12 cellular contexts compared by ENCODE assay signal in genomic region chr6:20367716-20368485, GRCh38. TPM values are rescaled to one million over a fixed set of nuclear protein-coding genes. Genes with fewer than 3 reads are reported as not detected.
A peak's percentile ranks its signal among the peaks of the same experiment; 100 is the strongest.
DNase-seq lines count a peak whose midpoint lies in the region; ATAC-seq and TF ChIP-seq lines count a peak whose summit lies in the region.
"Had no signal": no experiment of that assay in that cellular context is flagged by ENCODE, and none has a peak within 500 bp of the region (broad histone marks: within the 10 kb centered on the region; RNA-seq: fewer than 3 reads in every experiment).

No MANE protein-coding gene starts in this region.

- TF ChIP-seq POLR2A in spleen (IDR thresholded peaks at IDR 0.05) = no peak

- intact Hi-C loops in spleen (cut with DNase I; ENCODE audit: low total_unique reads) = no loop called here

- H3K27ac ChIP-seq in esophagus (ENCODE audit: low read depth in 2 of 2, low read length in 1 of 2) (peak overlapping the region; percentile 42 to 77), spleen (peak overlapping the region in 7 of 8 donors; percentile 8 to 79 (median 44))
- H3K27ac ChIP-seq: tibial nerve had no signal

- H3K9me3 Mint-ChIP-seq in activated T-cell treated with anti-CD3 and anti-CD28 coated beads, Interleukin-2, amount 50 U/mL, for 24 hours = no peaks in the 10 kb centered on the region
- H3K9me3 Mint-ChIP-seq in activated CD4-positive, alpha-beta memory T cell treated with anti-CD3 and anti-CD28 coated beads, Interleukin-2, amount 10 ng/mL, durations not matched to agents 7 days and 5 days = peaks cover 7% of the 10 kb centered on the region

- H3K27me3 Mint-ChIP-seq in activated T-cell treated with anti-CD3 and anti-CD28 coated beads, Interleukin-2, amount 50 U/mL, for 24 hours = no peaks in the 10 kb centered on the region
- H3K27me3 Mint-ChIP-seq in activated CD4-positive, alpha-beta memory T cell treated with anti-CD3 and anti-CD28 coated beads, Interleukin-2, amount 10 ng/mL, durations not matched to agents 7 days and 5 days = no peaks in the 10 kb centered on the region

- H3K36me3 ChIP-seq in esophagus (ENCODE audit: control insufficient read depth in 2 of 2, insufficient read depth in 2 of 2, low read length in 1 of 2) (no peaks in the 10 kb centered on the region), spleen (no peaks in the 10 kb centered on the region)
- H3K36me3 ChIP-seq: tibial nerve had no signal

- no peak for DNase-seq in activated T-cell treated with anti-CD3 and anti-CD28 coated beads, Interleukin-2, amount 50 U/mL, for 24 hours
- no peak for DNase-seq in activated T-cell treated with anti-CD3 and anti-CD28 coated beads, Interleukin-2, amount 50 U/mL, for 1 hour
- no peak for DNase-seq in activated CD4-positive, alpha-beta memory T cell treated with anti-CD3 and anti-CD28 coated beads, Interleukin-2, amount 10 ng/mL, durations not matched to agents 7 days and 5 days
- DNase-seq in spleen = no peak
- DNase-seq in NCI-H1930 (lab: John Stamatoyannopoulos, UW) = no peak
- DNase-seq: GDM1, NCI-H187, occipital lobe had no signal

- peak overlapping the region; percentile 78 for H3K27ac Mint-ChIP-seq in activated T-cell treated with anti-CD3 and anti-CD28 coated beads, Interleukin-2, amount 50 U/mL, for 24 hours
- peak overlapping the region; percentile 98 for H3K27ac Mint-ChIP-seq in activated CD4-positive, alpha-beta memory T cell treated with anti-CD3 and anti-CD28 coated beads, Interleukin-2, amount 10 ng/mL, durations not matched to agents 7 days and 5 days

- WGBS in esophagus, 2 donors = 57 to 60% methylated on average over 2 of the region's 2 CpGs
- 71 to 83% (median 77%) methylated on average over 2 of the region's 2 CpGs for WGBS in spleen, 5 donors

- H3K4me1 Mint-ChIP-seq in activated T-cell treated with anti-CD3 and anti-CD28 coated beads, Interleukin-2, amount 50 U/mL, for 24 hours (ENCODE audit: low read depth) = peaks cover 63% of the 10 kb centered on the region
- H3K4me1 Mint-ChIP-seq in activated CD4-positive, alpha-beta memory T cell treated with anti-CD3 and anti-CD28 coated beads, Interleukin-2, amount 10 ng/mL, durations not matched to agents 7 days and 5 days = peaks cover 60% of the 10 kb centered on the region

- H3K4me3 ChIP-seq in esophagus (ENCODE audit: low read depth in 1 of 2, low read length in 2 of 2) = no peak overlapping the region
- no peak overlapping the region for H3K4me3 ChIP-seq in spleen
- H3K4me3 ChIP-seq: tibial nerve had no signal

- H3K9me3 ChIP-seq in esophagus (ENCODE audit: control insufficient read depth in 2 of 2, insufficient read depth in 1 of 2, low read depth in 1 of 2, low read length in 1 of 2) = no peaks in the 10 kb centered on the region
- H3K9me3 ChIP-seq in spleen = no peaks in the 10 kb centered on the region
- H3K9me3 ChIP-seq: tibial nerve had no signal

- CTCF ChIA-PET in activated CD4-positive, alpha-beta memory T cell treated with anti-CD3 and anti-CD28 coated beads, Interleukin-2, amount 10 ng/mL, durations not matched to agents 7 days and 5 days (lab: Charles Lee) = interaction anchor here (2.1 to 3.7 kb wide), 2 partner anchors 11 to 37 kb away, joined by 6 to 15 read pairs; no protein-coding TSS in a partner anchor

- TF ChIP-seq CTCF in spleen (IDR thresholded peaks at IDR 0.05 in 8 of 11, conservative IDR thresholded peaks at IDR 0.05 in 3 of 11) = no peak

- no peaks in the 10 kb centered on the region for H3K36me3 Mint-ChIP-seq in activated T-cell treated with anti-CD3 and anti-CD28 coated beads, Interleukin-2, amount 50 U/mL, for 24 hours (ENCODE audit: low read depth)
- H3K36me3 Mint-ChIP-seq in activated CD4-positive, alpha-beta memory T cell treated with anti-CD3 and anti-CD28 coated beads, Interleukin-2, amount 10 ng/mL, durations not matched to agents 7 days and 5 days (ENCODE audit: low read depth) = peaks cover 20% of the 10 kb centered on the region

- H3K4me1 ChIP-seq in esophagus (ENCODE audit: control insufficient read depth in 2 of 2, insufficient read depth in 2 of 2, low read length in 1 of 2) (no peaks in the 10 kb centered on the region), spleen (peaks cover 0 to 35% (median 16%) of the 10 kb centered on the region in 6 donors)
- H3K4me1 ChIP-seq: tibial nerve had no signal

- no peak overlapping the region for H3K4me3 Mint-ChIP-seq in activated T-cell treated with anti-CD3 and anti-CD28 coated beads, Interleukin-2, amount 50 U/mL, for 24 hours
- H3K4me3 Mint-ChIP-seq in activated CD4-positive, alpha-beta memory T cell treated with anti-CD3 and anti-CD28 coated beads, Interleukin-2, amount 10 ng/mL, durations not matched to agents 7 days and 5 days = no peak overlapping the region

- ATAC-seq in GM19452 (IDR thresholded peaks at IDR 0.05; ENCODE audit: unreplicated experiment) = no peak
- no peak for ATAC-seq in GM19455 (IDR thresholded peaks at IDR 0.05; ENCODE audit: unreplicated experiment)

- H3K27me3 ChIP-seq in esophagus (ENCODE audit: control insufficient read depth in 1 of 2, insufficient read depth in 2 of 2, low read length in 2 of 2) = no peaks in the 10 kb centered on the region
- no peaks in the 10 kb centered on the region for H3K27me3 ChIP-seq in spleen (replicated peaks in 1 of 7)
- H3K27me3 ChIP-seq: tibial nerve had no signal

- POLR2A ChIA-PET in activated CD4-positive, alpha-beta memory T cell treated with anti-CD3 and anti-CD28 coated beads, Interleukin-2, amount 10 ng/mL, durations not matched to agents 7 days and 5 days (lab: Charles Lee) = interaction anchor here (3.2 to 5.0 kb wide), 4 partner anchors 9 to 48 kb away, joined by 39 to 134 read pairs (median 64); partner anchors contain the start of gene E2F3

RNA-seq across cellular contexts. Expression of gene E2F3, which starts 33.8 kb away (rescaled TPM):
- total RNA-seq in activated CD4-positive, alpha-beta memory T cell treated with anti-CD3 and anti-CD28 coated beads, Interleukin-2, amount 10 ng/mL, durations not matched to agents 7 days and 5 days = 10 to 100 TPM; 29.8 to 30.1 TPM
- 1 to 10 TPM; 3.4 to 3.9 TPM for polyA plus RNA-seq in esophagus
- 10 to 100 TPM; 13.2 to 22.9 (median 16.4) TPM for total RNA-seq in spleen
- polyA plus RNA-seq in spleen = 1 to 10 TPM; 5.8 to 7.8 (median 6.2) TPM
